Comparison of ENCODE assay signal across 8 cellular contexts in genomic region chr12:31729728-31730127, GRCh38.
A peak's percentile ranks its signal among the peaks of the same experiment; 100 is the strongest.
DNase-seq lines count a peak whose midpoint lies in the region; TF ChIP-seq lines count a peak whose summit lies in the region.

No MANE protein-coding gene starts in this region.

- H3K27ac ChIP-seq in OCI-LY1 (ENCODE audit: low read depth, low read length, poor library complexity, severe bottlenecking) (peak overlapping the region; percentile 92), neutrophil (peak overlapping the region; percentile 97)

- H3K9me3 ChIP-seq in OCI-LY1 (ENCODE audit: low read length) (no peaks in the 10 kb centered on the region), endocrine pancreas (ENCODE audit: control insufficient read depth, low read length) (no peaks in the 10 kb centered on the region), neutrophil (no peaks in the 10 kb centered on the region)

- H3K4me1 ChIP-seq in OCI-LY1 (ENCODE audit: insufficient read depth, low read length, severe bottlenecking) (peaks cover 52% of the 10 kb centered on the region), endocrine pancreas (ENCODE audit: control insufficient read depth, insufficient read depth, low read length) (no peaks in the 10 kb centered on the region), neutrophil (ENCODE audit: control insufficient read depth in 1 of 2, insufficient read depth in 1 of 2, low read depth in 1 of 2, low read length in 1 of 2) (peaks cover 63 to 69% of the 10 kb centered on the region in 2 experiments)

- no peak for TF ChIP-seq CTCF in OCI-LY1 (IDR thresholded peaks at IDR 0.05; ENCODE audit: low read length)
- no peak for TF ChIP-seq CTCF in neutrophil (IDR thresholded peaks at IDR 0.05)

- no peaks in the 10 kb centered on the region for H3K9me2 ChIP-seq in OCI-LY1 (ENCODE audit: low read depth, low read length)

- H3K4me3 ChIP-seq in OCI-LY1 (ENCODE audit: low read depth, low read length, poor library complexity, severe bottlenecking) (peak overlapping the region; percentile 84), endocrine pancreas (ENCODE audit: control insufficient read depth, insufficient read depth, low read length) (peak overlapping the region; percentile 89), neutrophil (ENCODE audit: low read depth in 1 of 2, low read length in 1 of 2) (peak overlapping the region; percentile 88 to 91)

- H3K36me3 ChIP-seq in OCI-LY1 (ENCODE audit: insufficient read depth, low read length), result no peaks in the 10 kb centered on the region
- H3K36me3 ChIP-seq in endocrine pancreas (ENCODE audit: control insufficient read depth, insufficient read depth, low read length), result no peaks in the 10 kb centered on the region
- no peaks in the 10 kb centered on the region for H3K36me3 ChIP-seq in neutrophil

- H3K4me2 ChIP-seq in OCI-LY1 (ENCODE audit: low read length), result peak overlapping the region; percentile 92

- H3K27me3 ChIP-seq in OCI-LY1 (ENCODE audit: insufficient read depth, low read length), result no peaks in the 10 kb centered on the region
- no peaks in the 10 kb centered on the region for H3K27me3 ChIP-seq in endocrine pancreas (ENCODE audit: control insufficient read depth, insufficient read depth, low read length)
- no peaks in the 10 kb centered on the region for H3K27me3 ChIP-seq in neutrophil

- no peaks in the 10 kb centered on the region for H4K20me1 ChIP-seq in OCI-LY1 (ENCODE audit: insufficient read depth, low read length)

- DNase-seq in COLO668 (lab: John Stamatoyannopoulos, UW; ENCODE audit: unreplicated experiment) (peak; percentile 2), SW480 (ENCODE audit: low spot score) (no peak), NCI-H510A (lab: John Stamatoyannopoulos, UW) (no peak), CD1c-positive myeloid dendritic cell (ENCODE audit: extremely low spot score) (no peak), 8988T (no peak)

- H2AFZ ChIP-seq in OCI-LY1 (ENCODE audit: low read length), result no peak overlapping the region

- H3K79me2 ChIP-seq in OCI-LY1 (ENCODE audit: insufficient read depth, low read length), result no peaks in the 10 kb centered on the region

- H3F3A ChIP-seq in OCI-LY1 (ENCODE audit: insufficient read depth, low read length), result no peaks in the 10 kb centered on the region

- H3K9ac ChIP-seq in OCI-LY1 (ENCODE audit: low read length), result peak overlapping the region; percentile 76
- H3K9ac ChIP-seq in endocrine pancreas (ENCODE audit: control insufficient read depth, insufficient read depth, low read length), result no peak overlapping the region
